ENCODE assay signal across 9 cellular contexts in genomic region chr10:14617850-14618249, GRCh38.
DNase-seq lines count a peak whose midpoint lies in the region; TF ChIP-seq lines count a peak whose summit lies in the region.
"Had no signal": no experiment of that assay in that cellular context is flagged by ENCODE, and none has a peak within 500 bp of the region (broad histone marks: within the 10 kb centered on the region; RNA-seq: fewer than 3 reads in every experiment).

No MANE protein-coding gene starts in this region.

- DNase-seq in GM03348 (ENCODE audit: low spot score) (peak; percentile 75), NOMO-1 treated with dmso at 0.1 percent for 144 hours (lab: John Stamatoyannopoulos, UW; ENCODE audit: unreplicated experiment) (peak; percentile 91), epithelial cell of esophagus (ENCODE audit: low read depth) (peak; percentile 81), spleen (no peak), HPDE6-E6E7 (ENCODE audit: extremely low spot score) (no peak), SK-N-DZ (ENCODE audit: low spot score) (no peak)
- no peak for DNase-seq in stimulated activated CD4-positive, alpha-beta T cell treated with anti-CD3 and anti-CD28 coated beads, Interleukin-4, amount 100 ng/mL, for 4 hours
- DNase-seq: NCI-H2171 had no signal

- H3K9me3 ChIP-seq in spleen = no peaks in the 10 kb centered on the region

- H3K4me3 ChIP-seq in epithelial cell of esophagus (ENCODE audit: low read length) = no peak overlapping the region
- H3K4me3 ChIP-seq in spleen = no peak overlapping the region

- intact Hi-C loops in spleen (cut with DNase I; ENCODE audit: low total_unique reads) = no loop called here

- H3K4me1 ChIP-seq in spleen = peaks cover 10 to 51% (median 22%) of the 10 kb centered on the region in 6 donors

- 59 to 85% (median 64%) methylated on average over 4 of the region's 4 CpGs for WGBS in spleen, 5 donors

- no peak for TF ChIP-seq POLR2A in spleen (IDR thresholded peaks at IDR 0.05)

- no peaks in the 10 kb centered on the region for H3K27me3 ChIP-seq in spleen (replicated peaks in 1 of 7)

- TF ChIP-seq CTCF in epithelial cell of esophagus (IDR thresholded peaks at IDR 0.05; ENCODE audit: insufficient read depth, low read depth, low read length, missing control alignments) (peak; percentile 41), spleen (IDR thresholded peaks at IDR 0.05 in 8 of 11, conservative IDR thresholded peaks at IDR 0.05 in 3 of 11) (peak in 3 of 11 experiments; percentile 15 to 36 (median 18))

- no peaks in the 10 kb centered on the region for H3K36me3 ChIP-seq in spleen

- peak overlapping the region in 6 of 8 donors; percentile 6 to 66 (median 50) for H3K27ac ChIP-seq in spleen
- H3K27ac ChIP-seq: parathyroid adenoma had no signal

Comparison
In these comparisons a context has a peak if more than half of its experiments do, and no peak if none do; other contexts are left out.
1. DNase-seq: peak in GM03348 (single experiment), NOMO-1 treated with dmso at 0.1 percent for 144 hours (single experiment) and epithelial cell of esophagus (single experiment); none in spleen (single experiment), stimulated activated CD4-positive, alpha-beta T cell treated with anti-CD3 and anti-CD28 coated beads, Interleukin-4, amount 100 ng/mL, for 4 hours (0 of 2), HPDE6-E6E7 (single experiment) and SK-N-DZ (single experiment).